In genomic region chr10:115935731-115936130, GRCh38 we compare ENCODE assay signal across 25 cellular contexts.
"Had no signal": no experiment of that assay in that cellular context is flagged by ENCODE, and none has a peak within 500 bp of the region (broad histone marks: within the 10 kb centered on the region; RNA-seq: fewer than 3 reads in every experiment).

No MANE protein-coding gene starts in this region.

- H3K9me3 ChIP-seq: neutrophil, pancreas, prostate gland, right lobe of liver, sigmoid colon, stomach, thoracic aorta, thyroid gland, tibial nerve, upper lobe of left lung, vagina had no signal

- H3K27ac ChIP-seq: neutrophil, pancreas, prostate gland, right lobe of liver, sigmoid colon, stomach, thoracic aorta, thyroid gland, tibial nerve, upper lobe of left lung, vagina had no signal

- H3K27me3 ChIP-seq: neutrophil, pancreas, right lobe of liver, sigmoid colon, stomach, thyroid gland, tibial nerve, upper lobe of left lung, vagina had no signal

- H3K4me3 ChIP-seq: pancreas, prostate gland, right lobe of liver, sigmoid colon, stomach, thoracic aorta, thyroid gland, tibial nerve, upper lobe of left lung, vagina had no signal

- H3K4me1 ChIP-seq: pancreas, prostate gland, right lobe of liver, stomach, thyroid gland, upper lobe of left lung, vagina had no signal

- H3K36me3 ChIP-seq: neutrophil, pancreas, prostate gland, right lobe of liver, sigmoid colon, stomach, thoracic aorta, thyroid gland, tibial nerve, upper lobe of left lung, vagina had no signal

- DNase-seq: naive thymus-derived CD8-positive, alpha-beta T cell; nephron progenitor cell; nucleus accumbens; pancreas; right cardiac atrium; right lobe of liver; sigmoid colon; small intestine; stimulated activated CD4-positive, alpha-beta T cell treated with anti-CD3 and anti-CD28 coated beads, Interleukin-15, amount 100 ng/mL, for 24 hours; stimulated activated CD4-positive, alpha-beta T cell treated with anti-CD3 and anti-CD28 coated beads, Interleukin-2, amount 100 ng/mL, for 24 hours; stimulated activated CD4-positive, alpha-beta T cell treated with anti-CD3 and anti-CD28 coated beads, Interleukin-2, amount 100 ng/mL, for 48 hours; stimulated activated CD4-positive, alpha-beta T cell treated with anti-CD3 and anti-CD28 coated beads, Interleukin-4, amount 100 ng/mL, for 24 hours; stimulated activated naive B cell treated with anti-CD40 and anti-IgM and Interleukin-4, amounts not matched to agents 10 μg/mL and 1 μg/mL and 100 μg/mL, for 72 hours; stimulated activated naive CD4-positive, alpha-beta T cell treated with Interleukin-2 at 50 U/mL for 16 hours; stomach; thyroid gland; trophoblast cell; upper lobe of left lung had no signal

- ATAC-seq: naive thymus-derived CD8-positive, alpha-beta T cell; natural killer cell treated with Interleukin-12 subunit alpha and Interleukin-12 subunit beta and Interleukin-15 and Interleukin-18, amount 100 ng/mL, for 72 hours; pancreas; right cardiac atrium; right lobe of liver; stimulated activated effector memory CD8-positive, alpha-beta T cell treated with anti-CD3 and anti-CD28 coated beads, Interleukin-12 subunit alpha, Interleukin-12 subunit beta, amount 100 ng/mL, for 72 hours; stimulated activated naive B cell treated with anti-CD40 and anti-IgM and Interleukin-4, amounts not matched to agents 10 μg/mL and 1 μg/mL and 100 μg/mL, for 72 hours had no signal
